ENCODE assay signal across 11 cellular contexts in the genomic region with DNA sequence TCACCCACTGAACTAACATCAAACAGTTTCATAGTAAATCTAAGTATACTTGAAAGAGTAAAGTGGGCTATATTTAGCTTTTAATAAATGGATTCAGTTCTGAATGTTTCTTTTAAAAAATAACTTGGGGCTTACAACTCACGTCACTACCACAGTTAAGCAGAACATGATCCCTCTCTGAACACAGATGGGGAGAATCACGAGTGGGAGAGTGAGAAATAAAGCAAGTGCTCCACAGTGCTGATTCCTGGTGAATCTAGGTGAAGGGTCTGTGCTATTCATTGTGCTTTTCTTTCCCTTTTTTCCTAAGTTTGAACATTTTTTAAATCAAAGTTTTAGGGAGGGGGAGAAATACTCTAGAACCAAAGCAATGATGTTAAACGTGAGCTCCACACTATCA.
DNase-seq lines count a peak whose midpoint lies in the region; ATAC-seq and TF ChIP-seq lines count a peak whose summit lies in the region.
"Had no signal": no experiment of that assay in that cellular context is flagged by ENCODE, and none has a peak within 500 bp of the region (broad histone marks: within the 10 kb centered on the region; RNA-seq: fewer than 3 reads in every experiment).

No MANE protein-coding gene starts in this region.

- no peaks in the 10 kb centered on the region for H4K20me1 ChIP-seq in Karpas-422 (ENCODE audit: insufficient read depth, low read depth, low read length)

- no peaks in the 10 kb centered on the region for H3K27me3 ChIP-seq in Karpas-422 (ENCODE audit: low read length)
- no peaks in the 10 kb centered on the region for H3K27me3 ChIP-seq in mucosa of stomach (ENCODE audit: control insufficient read depth, insufficient read depth, low read length)
- H3K27me3 ChIP-seq in effector memory CD4-positive, alpha-beta T cell (replicated peaks; ENCODE audit: control insufficient read depth, insufficient read depth, low read length, poor library complexity, severe bottlenecking), result no peaks in the 10 kb centered on the region
- H3K27me3 ChIP-seq: suprapubic skin had no signal

- peak overlapping the region; percentile 32 for H3K4me2 ChIP-seq in Karpas-422 (ENCODE audit: low read depth, low read length, poor library complexity, severe bottlenecking)

- H3K9ac ChIP-seq in Karpas-422 (ENCODE audit: low read length) (no peak overlapping the region), mucosa of stomach (ENCODE audit: low read length) (peak overlapping the region; percentile 53)

- H3K4me3 ChIP-seq in GM12865 (ENCODE audit: low read depth, low read length) (peak overlapping the region; percentile 47), Karpas-422 (ENCODE audit: low read length) (no peak overlapping the region; the same call in 1 of the 2 replicates), mucosa of stomach (ENCODE audit: low read length) (no peak overlapping the region)
- no peak overlapping the region for H3K4me3 ChIP-seq in effector memory CD4-positive, alpha-beta T cell (ENCODE audit: insufficient read depth, low read depth, low read length, poor library complexity, severe bottlenecking)
- H3K4me3 ChIP-seq: suprapubic skin had no signal

- no peaks in the 10 kb centered on the region for H3K36me3 ChIP-seq in Karpas-422 (ENCODE audit: insufficient read depth, low read length)
- no peaks in the 10 kb centered on the region for H3K36me3 ChIP-seq in mucosa of stomach (ENCODE audit: control insufficient read depth, insufficient read depth, low read length)
- peaks cover 20% of the 10 kb centered on the region for H3K36me3 ChIP-seq in effector memory CD4-positive, alpha-beta T cell (ENCODE audit: control insufficient read depth, insufficient read depth, low read length)

- ATAC-seq in GM21515 (IDR thresholded peaks at IDR 0.05; ENCODE audit: unreplicated experiment), result peak; percentile 14
- no peak for ATAC-seq in GM21447 (IDR thresholded peaks at IDR 0.05; ENCODE audit: unreplicated experiment)

- DNase-seq in GM12865 (ENCODE audit: low read depth) (no peak), Karpas-422 (no peak), MV-4-11 (lab: John Stamatoyannopoulos, UW) (no peak), 8988T (no peak)
- no peak for DNase-seq in effector memory CD4-positive, alpha-beta T cell
- DNase-seq: GOT3, islet precursor cell had no signal

- H3K9me3 ChIP-seq in Karpas-422 (ENCODE audit: low read length) (no peaks in the 10 kb centered on the region), mucosa of stomach (ENCODE audit: control insufficient read depth, low read length) (no peaks in the 10 kb centered on the region)
- no peaks in the 10 kb centered on the region for H3K9me3 ChIP-seq in effector memory CD4-positive, alpha-beta T cell (ENCODE audit: control insufficient read depth, low read length)
- H3K9me3 ChIP-seq: suprapubic skin had no signal

- TF ChIP-seq CTCF in GM12865 (IDR thresholded peaks at IDR 0.05; ENCODE audit: insufficient read depth, low read depth, low read length, missing control alignments), result no peak

- H3K4me1 ChIP-seq in Karpas-422 (ENCODE audit: low read length) (peaks cover 14% of the 10 kb centered on the region), mucosa of stomach (ENCODE audit: control insufficient read depth, insufficient read depth, low read length) (peaks cover 19% of the 10 kb centered on the region)
- H3K4me1 ChIP-seq in effector memory CD4-positive, alpha-beta T cell (ENCODE audit: control insufficient read depth, insufficient read depth, low read length, poor library complexity, severe bottlenecking), result no peaks in the 10 kb centered on the region

- H3K27ac ChIP-seq in Karpas-422 (ENCODE audit: low read length), result no peak overlapping the region
- no peak overlapping the region for H3K27ac ChIP-seq in effector memory CD4-positive, alpha-beta T cell (ENCODE audit: insufficient read depth, low read length, poor library complexity, severe bottlenecking)
- H3K27ac ChIP-seq: suprapubic skin had no signal

- H3K79me2 ChIP-seq in Karpas-422 (ENCODE audit: low read length), result no peaks in the 10 kb centered on the region

- H2AFZ ChIP-seq in Karpas-422 (ENCODE audit: low read length), result no peak overlapping the region

- H3K9me2 ChIP-seq in Karpas-422 (replicated peaks; ENCODE audit: insufficient read depth, low read length), result no peaks in the 10 kb centered on the region
